ENCODE assay signal across 25 cellular contexts in the genomic region with DNA sequence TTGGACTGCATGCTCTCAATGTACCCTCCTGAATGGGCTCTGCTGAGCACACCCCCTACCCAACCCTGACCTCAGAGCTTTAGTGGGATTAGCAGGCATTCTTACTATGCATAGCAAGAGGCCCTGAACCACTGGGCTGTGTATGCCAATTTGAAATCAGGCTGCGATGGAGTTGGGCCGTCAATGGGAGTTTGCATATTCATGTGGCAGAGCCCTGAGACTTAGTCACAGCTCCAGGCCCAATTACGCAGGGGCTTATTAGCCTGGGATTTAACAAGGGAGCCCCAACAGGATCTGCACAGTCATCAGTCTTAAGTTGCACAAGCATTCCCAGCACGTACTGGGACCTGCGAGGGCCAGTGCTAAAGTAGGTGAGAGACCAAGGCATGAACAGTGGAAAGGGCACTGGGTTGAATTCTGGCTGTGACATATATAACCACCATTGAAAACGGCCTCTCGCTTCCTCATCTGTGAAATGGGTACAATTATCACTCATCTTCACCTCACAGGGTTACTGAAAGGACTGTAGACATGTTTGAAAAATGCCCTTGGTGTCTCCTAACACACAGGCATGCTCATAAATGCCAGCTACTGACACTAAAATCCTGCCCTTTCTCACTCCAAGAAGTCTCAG. TPM values are rescaled to one million over a fixed set of nuclear protein-coding genes. Genes with fewer than 3 reads are reported as not detected.
A peak's percentile ranks its signal among the peaks of the same experiment; 100 is the strongest.
DNase-seq lines count a peak whose midpoint lies in the region; ATAC-seq and TF ChIP-seq lines count a peak whose summit lies in the region.
"Had no signal": no experiment of that assay in that cellular context is flagged by ENCODE, and none has a peak within 500 bp of the region (broad histone marks: within the 10 kb centered on the region; RNA-seq: fewer than 3 reads in every experiment).

No MANE protein-coding gene starts in this region.

- no peak overlapping the region for H3K4me3 ChIP-seq in NT2/D1 (ENCODE audit: insufficient read length, low read depth)
- H3K4me3 ChIP-seq in neural progenitor cell, result no peak overlapping the region
- H3K4me3 ChIP-seq: BLaER1 treated with 17β-estradiol and CSF1 and Interleukin-3, amounts not matched to agents 10 nM and 100 nM; GM23248 had no signal

- no peaks in the 10 kb centered on the region for H3K79me2 ChIP-seq in neural progenitor cell (ENCODE audit: low read depth)

- no peaks in the 10 kb centered on the region for H3K9me3 Mint-ChIP-seq in neural progenitor cell
- no peaks in the 10 kb centered on the region for H3K9me3 Mint-ChIP-seq in CD4-positive, alpha-beta T cell
- H3K9me3 Mint-ChIP-seq: CD8-positive, alpha-beta T cell had no signal

- CTCF ChIA-PET in CD4-positive, alpha-beta T cell (lab: Charles Lee), result no interaction called here

- peak; percentile 44 for DNase-seq in Ammon's horn (ENCODE audit: low spot score)
- DNase-seq in NT2/D1 (ENCODE audit: low read depth, low spot score), result peak; percentile 88
- DNase-seq in ecto neural progenitor cell (ENCODE audit: low spot score), result peak; percentile 64
- DNase-seq in neural progenitor cell (ENCODE audit: low spot score), result peak; percentile 73
- no peak for DNase-seq in activated gamma-delta T cell (lab: John Stamatoyannopoulos, UW)
- DNase-seq in CD4-positive, alpha-beta T cell, result no peak
- no peak for DNase-seq in erythroblast (lab: John Stamatoyannopoulos, UW)
- DNase-seq: Calu3; CD8-positive, alpha-beta T cell; DMS153; GM23248; IMR-90; MV-4-11; NCI-H1105 treated with DMSO at 0.1 percent for 48 hours; NCI-H2081 treated with DMSO at 0.1 percent for 48 hours; NCI-H446 treated with DMSO at 0.1 percent for 48 hours; NK-92 treated with Interleukin-12 subunit alpha and Interleukin-12 subunit beta, amount 100 ng/mL, for 24 hours; SIG-M5; SK-N-SH had no signal

- TF ChIP-seq POLR2A in erythroblast (IDR thresholded peaks at IDR 0.05; ENCODE audit: low read length), result no peak

- ATAC-seq in CD4-positive, alpha-beta T cell (ENCODE audit: poor library complexity), result no peak
- no peak for ATAC-seq in HG03342 (IDR thresholded peaks at IDR 0.05; ENCODE audit: unreplicated experiment)
- ATAC-seq: CD8-positive, alpha-beta T cell; HCT116; Panc1 had no signal

- no peak overlapping the region for H3K4me3 Mint-ChIP-seq in neural progenitor cell
- no peak overlapping the region for H3K4me3 Mint-ChIP-seq in CD4-positive, alpha-beta T cell
- H3K4me3 Mint-ChIP-seq: CD8-positive, alpha-beta T cell had no signal

- no peak overlapping the region for H3K9ac ChIP-seq in NT2/D1 (ENCODE audit: insufficient read length, low read depth)
- H3K9ac ChIP-seq in neural progenitor cell, result no peak overlapping the region
- H3K9ac ChIP-seq: BLaER1 treated with 17β-estradiol and CSF1 and Interleukin-3, amounts not matched to agents 10 nM and 100 nM; GM23248; SK-N-SH had no signal

- H4K20me1 ChIP-seq in neural progenitor cell (ENCODE audit: low read depth), result no peaks in the 10 kb centered on the region
- H4K20me1 ChIP-seq: BLaER1 treated with 17β-estradiol and CSF1 and Interleukin-3, amounts not matched to agents 10 nM and 100 nM had no signal

- POLR2A ChIA-PET in CD4-positive, alpha-beta T cell (lab: Charles Lee), result no interaction called here

- peaks cover 16% of the 10 kb centered on the region for H3K27me3 Mint-ChIP-seq in neural progenitor cell (ENCODE audit: insufficient read depth, low read depth)
- H3K27me3 Mint-ChIP-seq in CD4-positive, alpha-beta T cell, result peaks cover 73% of the 10 kb centered on the region

- no peaks in the 10 kb centered on the region for H3K9me3 ChIP-seq in NT2/D1 (ENCODE audit: insufficient read depth, low read length)
- no peaks in the 10 kb centered on the region for H3K9me3 ChIP-seq in neural progenitor cell (ENCODE audit: low read depth)
- H3K9me3 ChIP-seq in CD4-positive, alpha-beta T cell (ENCODE audit: control insufficient read depth, low read length), result no peaks in the 10 kb centered on the region
- H3K9me3 ChIP-seq: BLaER1 treated with 17β-estradiol and CSF1 and Interleukin-3, amounts not matched to agents 10 nM and 100 nM; SK-N-SH had no signal

- peaks cover 9% of the 10 kb centered on the region for H3F3A ChIP-seq in neural progenitor cell (ENCODE audit: low read depth)

- intact Hi-C loops in CD4-positive, alpha-beta T cell (cut with DNase I, micrococcal nuclease), result no loop called here

- no peaks in the 10 kb centered on the region for H3K36me3 Mint-ChIP-seq in neural progenitor cell
- H3K36me3 Mint-ChIP-seq in CD4-positive, alpha-beta T cell (ENCODE audit: low read depth), result no peaks in the 10 kb centered on the region
- H3K36me3 Mint-ChIP-seq: CD8-positive, alpha-beta T cell had no signal

- H3K27me3 ChIP-seq in NT2/D1 (ENCODE audit: insufficient read depth, insufficient read length), result peaks cover 3% of the 10 kb centered on the region
- H3K27me3 ChIP-seq in neural progenitor cell, result no peaks in the 10 kb centered on the region
- peaks cover 19% of the 10 kb centered on the region for H3K27me3 ChIP-seq in CD4-positive, alpha-beta T cell (ENCODE audit: control insufficient read depth, insufficient read depth, low read length)
- H3K27me3 ChIP-seq: BLaER1 treated with 17β-estradiol and CSF1 and Interleukin-3, amounts not matched to agents 10 nM and 100 nM had no signal

- peaks cover 4% of the 10 kb centered on the region for H3K4me1 ChIP-seq in NT2/D1 (ENCODE audit: insufficient read depth, insufficient read length)
- no peaks in the 10 kb centered on the region for H3K4me1 ChIP-seq in neural progenitor cell

- no peak overlapping the region for H3K27ac Mint-ChIP-seq in neural progenitor cell
- H3K27ac Mint-ChIP-seq in CD4-positive, alpha-beta T cell, result no peak overlapping the region
- H3K27ac Mint-ChIP-seq: CD8-positive, alpha-beta T cell had no signal

- H3K36me3 ChIP-seq in NT2/D1 (ENCODE audit: insufficient read depth, insufficient read length, low read length) (no peaks in the 10 kb centered on the region), neural progenitor cell (no peaks in the 10 kb centered on the region)
- H3K36me3 ChIP-seq: BLaER1 treated with 17β-estradiol and CSF1 and Interleukin-3, amounts not matched to agents 10 nM and 100 nM had no signal

- no peak overlapping the region for H2AFZ ChIP-seq in neural progenitor cell (replicated peaks)
- H2AFZ ChIP-seq: GM23248 had no signal

- no peak for TF ChIP-seq CTCF in neural progenitor cell (IDR thresholded peaks at IDR 0.05)
- TF ChIP-seq CTCF in CD4-positive, alpha-beta T cell (IDR thresholded peaks at IDR 0.05), result no peak

- no peak overlapping the region for H3K27ac ChIP-seq in neural progenitor cell
- H3K27ac ChIP-seq in CD4-positive, alpha-beta T cell (ENCODE audit: low read depth, low read length), result no peak overlapping the region
- H3K27ac ChIP-seq: BLaER1 treated with 17β-estradiol and CSF1 and Interleukin-3, amounts not matched to agents 10 nM and 100 nM; GM23248 had no signal

- no peaks in the 10 kb centered on the region for H3K4me1 Mint-ChIP-seq in neural progenitor cell
- H3K4me1 Mint-ChIP-seq in CD4-positive, alpha-beta T cell (ENCODE audit: low read depth), result no peaks in the 10 kb centered on the region

- H3K4me2 ChIP-seq in neural progenitor cell, result peak overlapping the region; percentile 19
- H3K4me2 ChIP-seq: BLaER1 treated with 17β-estradiol and CSF1 and Interleukin-3, amounts not matched to agents 10 nM and 100 nM; SK-N-SH had no signal

RNA-seq across cellular contexts. Expression of gene C1QL2, which starts 10.4 kb away (rescaled TPM):
- not detected in 2 replicates for total RNA-seq in neural progenitor cell (ENCODE audit: low replicate concordance)
- total RNA-seq in CD4-positive, alpha-beta T cell, result not detected
- total RNA-seq: Calu3; CD8-positive, alpha-beta T cell; Daoy; GM23248; IMR-90; M059J had no signal

Comparison
In these comparisons a context has a peak if more than half of its experiments do, and no peak if none do; other contexts are left out.
1. DNase-seq: peak in Ammon's horn (single experiment), NT2/D1 (single experiment), ecto neural progenitor cell (single experiment) and neural progenitor cell (single experiment); none in activated gamma-delta T cell (single experiment), CD4-positive, alpha-beta T cell (0 of 10) and erythroblast (0 of 2).